8 cellular contexts compared by ENCODE assay signal in the genomic region with DNA sequence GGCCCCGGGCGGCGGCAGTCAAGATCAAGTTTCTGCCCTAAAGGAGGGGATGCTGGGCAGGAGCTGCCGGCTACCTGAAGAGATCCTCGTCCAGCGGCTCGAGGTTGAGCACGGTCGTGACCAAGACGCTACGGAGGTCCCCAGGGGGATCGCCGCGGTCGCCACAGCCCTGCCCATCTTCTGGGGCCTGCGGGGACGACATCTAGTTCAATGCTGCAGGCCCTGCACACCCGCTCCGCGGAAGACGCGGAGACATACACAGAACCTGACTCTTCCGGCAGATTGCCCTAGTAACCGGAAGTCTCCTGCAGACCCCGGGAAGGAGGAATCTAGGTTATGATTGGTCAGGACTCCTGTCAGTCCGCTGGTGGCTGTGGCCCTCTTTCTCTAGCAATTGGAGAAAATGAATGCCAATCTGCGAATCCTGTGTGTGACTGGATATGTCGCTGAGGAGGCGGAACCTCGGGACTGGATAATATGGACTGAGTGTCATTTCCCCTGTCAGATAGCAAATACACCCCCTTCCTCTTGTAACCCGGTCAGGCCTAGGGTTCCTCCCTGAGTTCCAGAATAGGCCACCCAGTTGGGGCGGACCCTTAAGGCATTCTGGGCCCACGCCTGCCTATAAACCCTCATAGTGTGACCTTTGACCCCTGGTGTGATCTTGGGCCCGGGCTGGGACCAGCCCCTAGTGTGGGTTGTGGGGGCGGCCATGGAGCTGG. TPM values are rescaled to one million over a fixed set of nuclear protein-coding genes. Genes with fewer than 3 reads are reported as not detected.
DNase-seq lines count a peak whose midpoint lies in the region; ATAC-seq, FAIRE-seq and TF ChIP-seq lines count a peak whose summit lies in the region.

ACOT8 (minus strand) TSS at position 279 of the 722 bp plus-strand sequence; CDS start at position 202, 77 bp downstream.
ZSWIM3 (plus strand) TSS at position 501 of the 722 bp plus-strand sequence; CDS start at position 713, 212 bp downstream.

- in situ Hi-C loops in HepG2 (cut with HindIII; ENCODE audit: extremely low pct_ligation_motif_present, low pct_unique_long_range_greater_than_20kb), result no loop called here

- H3K27ac ChIP-seq in C4-2B, result peak within 1 kb of the TSS; percentile 73
- peak within 1 kb of the TSS; percentile 49 for H3K27ac ChIP-seq in HepG2 (ENCODE audit: extremely low read length, insufficient read depth, low read length)

- H3K9ac ChIP-seq in HepG2 (ENCODE audit: insufficient read depth, low read depth, low read length), result peak within 1 kb of the TSS; percentile 80

- TF ChIP-seq POLR2A in HepG2 (IDR thresholded peaks at IDR 0.05; ENCODE audit: insufficient read depth in 1 of 2, low read depth in 2 of 2, low read length in 2 of 2), result peak; percentile 84 to 97

- intact Hi-C loops in HepG2 (cut with micrococcal nuclease; ENCODE audit: unreplicated experiment), result loop anchor here (2.0 kb wide), 2 partner anchors 34 to 78 kb away; partner anchors contain the start of genes CTSA, NEURL2 and PCIF1

- no peak within 1 kb of the TSS for H2AFZ ChIP-seq in HepG2 (ENCODE audit: low read length)

- peak; percentile 99 for DNase-seq in NCI-H526 treated with DMSO at 0.1 percent for 48 hours (lab: John Stamatoyannopoulos, UW)
- peak; percentile 99 for DNase-seq in activated CD4-positive, alpha-beta T cell treated with anti-CD3 and anti-CD28 coated beads, Interleukin-2, amount 10 ng/mL, durations not matched to agents 7 days and 5 days
- peak; percentile 100 for DNase-seq in dermis microvascular lymphatic vessel endothelial cell (ENCODE audit: low read depth in 2 of 2)
- DNase-seq in HepG2 (ENCODE audit: low spot score), result peak; percentile 100
- DNase-seq in stimulated activated CD4-positive, alpha-beta T cell treated with anti-CD3 and anti-CD28 coated beads, Interleukin-2, amount 100 ng/mL, for 48 hours, result peak; percentile 84 to 92

- H3K4me2 ChIP-seq in HepG2 (ENCODE audit: low read depth, low read length), result peak within 1 kb of the TSS; percentile 93

- POLR2A ChIA-PET in activated CD4-positive, alpha-beta T cell treated with anti-CD3 and anti-CD28 coated beads, Interleukin-2, amount 10 ng/mL, durations not matched to agents 7 days and 5 days (lab: Charles Lee), result no interaction called here
- POLR2A ChIA-PET in HepG2 (lab: Yijun Ruan, JAX), result interaction anchor here (0.5 to 7.6 kb wide), 18 partner anchors 12 to 89 kb away, joined by 3 to 85 read pairs (median 4); partner anchors contain the start of genes CTSA, DNTTIP1, NEURL2 and PCIF1

- H4K20me1 ChIP-seq in HepG2 (ENCODE audit: insufficient read depth, low read length), result no peaks in the 10 kb centered on the region

- no peaks in the 10 kb centered on the region for H3K36me3 ChIP-seq in HepG2 (replicated peaks in 1 of 2; ENCODE audit: control insufficient read depth in 1 of 2, insufficient read depth in 2 of 2, low read length in 2 of 2)

- H3K79me2 ChIP-seq in HepG2 (ENCODE audit: insufficient read depth, low read length), result peaks cover 4% of the 10 kb centered on the region

- H3K27me3 ChIP-seq in HepG2 (ENCODE audit: control insufficient read depth in 1 of 2, insufficient read depth in 2 of 2, low read length in 2 of 2), result no peaks in the 10 kb centered on the region; a peak in 1 of 5 replicates

- no peaks in the 10 kb centered on the region for H3K27me3 Mint-ChIP-seq in activated CD4-positive, alpha-beta T cell treated with anti-CD3 and anti-CD28 coated beads, Interleukin-2, amount 10 ng/mL, durations not matched to agents 7 days and 5 days

- peak within 1 kb of the TSS; percentile 99 for H3K27ac Mint-ChIP-seq in activated CD4-positive, alpha-beta T cell treated with anti-CD3 and anti-CD28 coated beads, Interleukin-2, amount 10 ng/mL, durations not matched to agents 7 days and 5 days

- no TSS peak for BruUV-seq in HepG2 (replicated peaks; lab: Mats Ljungman, UMichigan)

- H3K4me3 Mint-ChIP-seq in activated CD4-positive, alpha-beta T cell treated with anti-CD3 and anti-CD28 coated beads, Interleukin-2, amount 10 ng/mL, durations not matched to agents 7 days and 5 days, result peak within 1 kb of the TSS; percentile 98

- H3K9me3 Mint-ChIP-seq in activated CD4-positive, alpha-beta T cell treated with anti-CD3 and anti-CD28 coated beads, Interleukin-2, amount 10 ng/mL, durations not matched to agents 7 days and 5 days, result no peaks in the 10 kb centered on the region

- peaks cover 55% of the 10 kb centered on the region for H3K4me1 ChIP-seq in HepG2 (ENCODE audit: insufficient read depth, low read length)

- H3K4me3 ChIP-seq in HepG2 (replicated peaks in 1 of 3; ENCODE audit: insufficient read depth in 1 of 3, low read depth in 2 of 3, low read length in 3 of 3), result peak within 1 kb of the TSS; percentile 78 to 91 (median 83)

- peaks cover 22% of the 10 kb centered on the region for H3K36me3 Mint-ChIP-seq in activated CD4-positive, alpha-beta T cell treated with anti-CD3 and anti-CD28 coated beads, Interleukin-2, amount 10 ng/mL, durations not matched to agents 7 days and 5 days (ENCODE audit: low read depth)

- TF ChIP-seq EP300 in HepG2 (IDR thresholded peaks at IDR 0.05; ENCODE audit: low read depth in 2 of 2, low read length in 2 of 2) (peak in 1 of 2 experiments; percentile 41; a peak in 1 of 4 replicates), HepG2 (CRISPR knock-in tag; IDR thresholded peaks at IDR 0.05; ENCODE audit: borderline replicate concordance) (0 out of 2 replicates have a peak, but pooled peaks have one; percentile 44)

- H3K4me1 Mint-ChIP-seq in activated CD4-positive, alpha-beta T cell treated with anti-CD3 and anti-CD28 coated beads, Interleukin-2, amount 10 ng/mL, durations not matched to agents 7 days and 5 days, result peaks cover 50% of the 10 kb centered on the region

- no peaks in the 10 kb centered on the region for H3K9me3 ChIP-seq in HepG2 (ENCODE audit: low read length)

- no peak for TF ChIP-seq CTCF in C4-2B (conservative IDR thresholded peaks at IDR 0.05)
- TF ChIP-seq CTCF in HepG2 (CRISPR knock-in tag; IDR thresholded peaks at IDR 0.05), result 0 out of 2 replicates have a peak, but pooled peaks have one; percentile 19

- ATAC-seq in GM19351 (IDR thresholded peaks at IDR 0.05; ENCODE audit: unreplicated experiment) (peak; percentile 95), HG03520 (IDR thresholded peaks at IDR 0.05; ENCODE audit: unreplicated experiment) (peak; percentile 94), HepG2 (peak; percentile 98)

- TF ChIP-seq RAD21 in HepG2 (CRISPR knock-in tag; IDR thresholded peaks at IDR 0.05), result peak; percentile 62

- CTCF ChIA-PET in activated CD4-positive, alpha-beta T cell treated with anti-CD3 and anti-CD28 coated beads, Interleukin-2, amount 10 ng/mL, durations not matched to agents 7 days and 5 days (lab: Charles Lee), result interaction anchor here (0.8 to 1.0 kb wide), 3 partner anchors 15 to 36 kb away, joined by 3 read pairs; no protein-coding TSS in a partner anchor
- CTCF ChIA-PET in HepG2 (lab: Yijun Ruan, JAX; ENCODE audit: low intra/inter-chr PET ratio, low total read pairs), result no interaction called here

- under 1% methylated on average over 30 of the region's 35 CpGs for WGBS in HepG2 (ENCODE audit: low lambda C conversion rate)

- peak; percentile 98 for FAIRE-seq in HepG2 (lab: Jason Lieb, UNC)

RNA-seq across cellular contexts. Expression of gene ACOT8, which starts in this region (rescaled TPM):
- total RNA-seq in activated CD4-positive, alpha-beta T cell treated with anti-CD3 and anti-CD28 coated beads, Interleukin-2, amount 10 ng/mL, durations not matched to agents 7 days and 5 days, result 10 to 100 TPM; 35.0 to 35.6 TPM
- 26.8 and 36.0 TPM in 2 replicates for total RNA-seq in dermis microvascular lymphatic vessel endothelial cell
- total RNA-seq in HepG2 (2016; rRNA removed; fragmentation: Illumina TruSeq; extraction: Trizol), result 31.4 and 39.1 TPM in 2 replicates
- total RNA-seq in HepG2 (2016; cell fraction: cytosol; rRNA removed; fragmentation: Illumina TruSeq; extraction: Trizol; ENCODE audit: low read depth), result 13.6 and 16.0 TPM in 2 replicates
- total RNA-seq in HepG2 (2016; cell fraction: insoluble cytoplasmic fraction; rRNA removed; fragmentation: Illumina TruSeq; extraction: Trizol), result 30.3 and 38.0 TPM in 2 replicates
- total RNA-seq in HepG2 (2016; cell fraction: membrane; rRNA removed; fragmentation: Illumina TruSeq; extraction: Trizol), result 19.0 and 20.4 TPM in 2 replicates
- total RNA-seq in HepG2 (2016; cell fraction: nucleus; rRNA removed; fragmentation: Illumina TruSeq; extraction: Trizol), result 17.7 and 20.1 TPM in 2 replicates
- 45.5 and 54.4 TPM in 2 replicates for polyA plus RNA-seq in HepG2 (2011; rRNA removed)
- 50.4 and 73.4 TPM in 2 replicates for polyA plus RNA-seq in HepG2 (2011; cell fraction: cytosol; rRNA removed)
- 70.1 and 71.8 TPM in 2 replicates for polyA plus RNA-seq in HepG2 (2011; cell fraction: nucleus; rRNA removed)
- polyA plus RNA-seq in HepG2 (2012), result 16.3 and 20.3 TPM in 2 replicates
- 11.4 and 13.6 TPM in 2 replicates for polyA plus RNA-seq in HepG2 (2016; cell fraction: cytosol; fragmentation: Illumina TruSeq; extraction: Trizol; ENCODE audit: low read depth)
- polyA plus RNA-seq in HepG2 (2016; cell fraction: insoluble cytoplasmic fraction; fragmentation: Illumina TruSeq; extraction: Trizol; ENCODE audit: low read depth), result 33.1 and 35.2 TPM in 2 replicates
- polyA plus RNA-seq in HepG2 (2016; cell fraction: membrane; fragmentation: Illumina TruSeq; extraction: Trizol; ENCODE audit: low read depth), result 13.3 and 16.5 TPM in 2 replicates
- polyA plus RNA-seq in HepG2 (2016; cell fraction: nucleus; fragmentation: Illumina TruSeq; extraction: Trizol; ENCODE audit: insufficient read depth, low read depth), result 27.1 and 29.1 TPM in 2 replicates
- 60.4 and 71.0 TPM in 2 replicates for polyA minus RNA-seq in HepG2 (2011; rRNA and poly(A)+ RNA removed; ENCODE audit: low replicate concordance)
- 13.3 and 13.7 TPM in 2 replicates for polyA minus RNA-seq in HepG2 (2011; cell fraction: cytosol; rRNA and poly(A)+ RNA removed)
- 30.1 and 36.4 TPM in 2 replicates for polyA minus RNA-seq in HepG2 (2011; cell fraction: nucleus; rRNA and poly(A)+ RNA removed)

RNA-seq across cellular contexts. Expression of gene ZSWIM3, which starts in this region (rescaled TPM):
- 1 to 10 TPM; 6.2 to 6.4 TPM for total RNA-seq in activated CD4-positive, alpha-beta T cell treated with anti-CD3 and anti-CD28 coated beads, Interleukin-2, amount 10 ng/mL, durations not matched to agents 7 days and 5 days
- total RNA-seq in dermis microvascular lymphatic vessel endothelial cell (6.2 and 9.7 TPM in 2 replicates), HepG2 (2016; rRNA removed; fragmentation: Illumina TruSeq; extraction: Trizol) (5.8 and 7.3 TPM in 2 replicates)
- total RNA-seq in HepG2 (2016; cell fraction: cytosol; rRNA removed; fragmentation: Illumina TruSeq; extraction: Trizol; ENCODE audit: low read depth), result 0.81 and 1.2 TPM in 2 replicates
- total RNA-seq in HepG2 (2016; cell fraction: insoluble cytoplasmic fraction; rRNA removed; fragmentation: Illumina TruSeq; extraction: Trizol), result 5.4 and 6.5 TPM in 2 replicates
- total RNA-seq in HepG2 (2016; cell fraction: membrane; rRNA removed; fragmentation: Illumina TruSeq; extraction: Trizol), result 2.4 and 2.6 TPM in 2 replicates
- total RNA-seq in HepG2 (2016; cell fraction: nucleus; rRNA removed; fragmentation: Illumina TruSeq; extraction: Trizol), result 3.2 and 3.8 TPM in 2 replicates
- polyA plus RNA-seq in HepG2 (2011; rRNA removed), result 5.2 and 7.1 TPM in 2 replicates
- 5.2 and 6.1 TPM in 2 replicates for polyA plus RNA-seq in HepG2 (2011; cell fraction: cytosol; rRNA removed)
- 3.7 and 5.1 TPM in 2 replicates for polyA plus RNA-seq in HepG2 (2011; cell fraction: nucleus; rRNA removed)
- 3.8 and 4.3 TPM in 2 replicates for polyA plus RNA-seq in HepG2 (2012)
- 0.27 and 0.34 TPM in 2 replicates for polyA plus RNA-seq in HepG2 (2016; cell fraction: cytosol; fragmentation: Illumina TruSeq; extraction: Trizol; ENCODE audit: low read depth)
- polyA plus RNA-seq in HepG2 (2016; cell fraction: insoluble cytoplasmic fraction; fragmentation: Illumina TruSeq; extraction: Trizol; ENCODE audit: low read depth), result 3.5 and 4.2 TPM in 2 replicates
- polyA plus RNA-seq in HepG2 (2016; cell fraction: membrane; fragmentation: Illumina TruSeq; extraction: Trizol; ENCODE audit: low read depth), result 0.60 and 1.0 TPM in 2 replicates
- polyA plus RNA-seq in HepG2 (2016; cell fraction: nucleus; fragmentation: Illumina TruSeq; extraction: Trizol; ENCODE audit: insufficient read depth, low read depth), result 4.9 and 5.3 TPM in 2 replicates
- 18.3 and 18.9 TPM in 2 replicates for polyA minus RNA-seq in HepG2 (2011; rRNA and poly(A)+ RNA removed; ENCODE audit: low replicate concordance)
- 6.0 and 8.8 TPM in 2 replicates for polyA minus RNA-seq in HepG2 (2011; cell fraction: cytosol; rRNA and poly(A)+ RNA removed)
- polyA minus RNA-seq in HepG2 (2011; cell fraction: nucleus; rRNA and poly(A)+ RNA removed), result 3.6 and 5.2 TPM in 2 replicates

Comparison
In these comparisons a context has a peak if more than half of its experiments do, and no peak if none do; other contexts are left out.
1. Peak in every context shown above with its lines: DNase-seq, ATAC-seq, H3K4me3 ChIP-seq and H3K27ac ChIP-seq.